1 cellular context compared by ENCODE assay signal in the genomic region with DNA sequence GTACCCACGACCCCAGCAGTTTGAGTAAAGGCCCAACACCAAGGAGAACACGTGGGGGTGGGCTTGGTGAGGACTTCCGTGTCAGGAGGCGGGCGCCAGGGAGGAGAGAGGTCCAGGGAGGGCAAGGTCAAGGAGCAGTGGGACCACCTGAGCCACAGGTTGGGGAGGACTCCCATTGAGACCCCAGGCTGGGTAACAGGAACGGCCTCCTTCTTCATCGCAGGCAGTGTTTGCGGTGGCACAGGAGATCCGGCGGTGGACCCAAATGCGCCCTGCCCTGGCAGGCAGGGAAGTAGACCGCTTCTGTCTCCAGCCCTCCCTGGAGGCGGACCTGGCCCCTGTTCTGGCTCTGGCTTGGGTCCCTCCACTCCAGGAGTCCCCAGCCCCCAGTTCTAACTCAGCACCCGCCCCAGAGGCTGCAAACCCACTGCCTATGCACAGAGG.
TF ChIP-seq lines count a peak whose summit lies in the region.

No MANE protein-coding gene starts in this region.

TF ChIP-seq in H1, 55 proteins besides CTCF, POLR2A, EP300 and RAD21:
- TF ChIP-seq MAFK (IDR thresholded peaks at IDR 0.05; ENCODE audit: low read depth, low read length) (no peak), TCF12 (IDR thresholded peaks at IDR 0.05; ENCODE audit: low read depth, low read length) (no peak), PHF8 (conservative IDR thresholded peaks at IDR 0.05; ENCODE audit: low read depth, low read length) (no peak), SUZ12 (IDR thresholded peaks at IDR 0.05; ENCODE audit: low read length) (peak; percentile 85; the same call in 1 of the 2 replicates), HDAC2 (IDR thresholded peaks at IDR 0.05; ENCODE audit: borderline replicate concordance in 1 of 2, low read depth in 2 of 2, low read length in 2 of 2) (no peak)
- TF ChIP-seq, protein P1, sequence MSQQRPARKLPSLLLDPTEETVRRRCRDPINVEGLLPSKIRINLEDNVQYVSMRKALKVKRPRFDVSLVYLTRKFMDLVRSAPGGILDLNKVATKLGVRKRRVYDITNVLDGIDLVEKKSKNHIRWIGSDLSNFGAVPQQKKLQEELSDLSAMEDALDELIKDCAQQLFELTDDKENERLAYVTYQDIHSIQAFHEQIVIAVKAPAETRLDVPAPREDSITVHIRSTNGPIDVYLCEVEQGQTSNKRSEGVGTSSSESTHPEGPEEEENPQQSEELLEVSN (IDR thresholded peaks at IDR 0.05), result no peak
